7 cellular contexts compared by ENCODE assay signal in the genomic region with DNA sequence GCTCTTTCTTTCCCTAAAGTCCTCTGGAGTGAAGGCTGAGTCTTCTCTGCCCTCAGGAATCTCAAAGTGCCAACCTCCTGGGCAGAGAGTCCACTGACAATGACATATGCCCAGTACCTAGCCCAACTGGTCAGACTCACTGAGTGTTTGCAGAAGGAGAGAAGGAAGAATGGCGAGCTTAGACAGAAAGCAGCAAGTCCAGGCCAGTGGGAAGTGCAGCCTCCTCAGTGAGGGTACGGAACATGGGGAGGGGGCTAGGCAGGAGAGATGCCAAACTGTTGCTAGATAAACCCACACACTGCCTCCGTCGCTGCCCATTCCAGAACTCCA. TPM values are rescaled to one million over a fixed set of nuclear protein-coding genes. Genes with fewer than 3 reads are reported as not detected.
DNase-seq lines count a peak whose midpoint lies in the region; ATAC-seq and TF ChIP-seq lines count a peak whose summit lies in the region.

No MANE protein-coding gene starts in this region.

- H3K4me3 ChIP-seq in HEK293 (ENCODE audit: low read depth, low read length) (peak overlapping the region; percentile 71), iPS-11a (ENCODE audit: low read depth, low read length) (peak overlapping the region; percentile 91)

- H3K36me3 ChIP-seq in HEK293 (ENCODE audit: control insufficient read depth in 2 of 2, insufficient read depth in 1 of 2, low read length in 2 of 2): peaks cover 33 to 37% of the 10 kb centered on the region in 2 experiments

- POLR2A ChIA-PET in HEK293 (lab: Yijun Ruan, JAX): interaction anchor here (0.8 to 3.7 kb wide), 5 partner anchors 22 to 323 kb away, joined by 3 to 23 read pairs (median 11); partner anchors contain the start of genes SRP68 and ZACN
- POLR2A ChIA-PET in WTC11 (lab: Charles Lee): interaction anchor here (1.0 kb wide), 1 partner anchor 27 kb away, joined by 3 read pairs; no protein-coding TSS in a partner anchor

- H3K4me1 Mint-ChIP-seq in WTC11: peaks cover 28% of the 10 kb centered on the region
- peaks cover 12 to 18% of the 10 kb centered on the region in 2 donors for H3K4me1 Mint-ChIP-seq in stimulated activated naive B cell treated with anti-CD40 and anti-IgM and Interleukin-4, amounts not matched to agents 10 μg/mL and 1 μg/mL and 100 μg/mL, for 72 hours

- H3K9me3 Mint-ChIP-seq in WTC11: no peaks in the 10 kb centered on the region
- H3K9me3 Mint-ChIP-seq in stimulated activated naive B cell treated with anti-CD40 and anti-IgM and Interleukin-4, amounts not matched to agents 10 μg/mL and 1 μg/mL and 100 μg/mL, for 72 hours: no peaks in the 10 kb centered on the region

- peak overlapping the region; percentile 88 for H3K4me3 Mint-ChIP-seq in WTC11
- H3K4me3 Mint-ChIP-seq in stimulated activated naive B cell treated with anti-CD40 and anti-IgM and Interleukin-4, amounts not matched to agents 10 μg/mL and 1 μg/mL and 100 μg/mL, for 72 hours: peak overlapping the region; percentile 93 to 99

- no peaks in the 10 kb centered on the region; the same call in 1 of the 2 replicates for H3K27me3 Mint-ChIP-seq in WTC11 (ENCODE audit: low read depth)
- no peaks in the 10 kb centered on the region for H3K27me3 Mint-ChIP-seq in stimulated activated naive B cell treated with anti-CD40 and anti-IgM and Interleukin-4, amounts not matched to agents 10 μg/mL and 1 μg/mL and 100 μg/mL, for 72 hours

- H3K4me1 ChIP-seq in HEK293 (ENCODE audit: control insufficient read depth, insufficient read depth, low read length): 0 out of 2 replicates have a peak, but pooled peaks cover 4% of the 10 kb centered on the region

- peak overlapping the region; percentile 62; the same call in 1 of the 2 replicates for H3K27ac Mint-ChIP-seq in WTC11
- H3K27ac Mint-ChIP-seq in stimulated activated naive B cell treated with anti-CD40 and anti-IgM and Interleukin-4, amounts not matched to agents 10 μg/mL and 1 μg/mL and 100 μg/mL, for 72 hours: peak overlapping the region; percentile 96

- no peak for ATAC-seq in WTC11
- ATAC-seq in stimulated activated naive B cell treated with anti-CD40 and anti-IgM and Interleukin-4, amounts not matched to agents 10 μg/mL and 1 μg/mL and 100 μg/mL, for 72 hours (replicated peaks): no peak
- no peak for ATAC-seq in HG02798 (IDR thresholded peaks at IDR 0.05; ENCODE audit: poor library complexity, unreplicated experiment)

- DNase-seq in WTC11 (ENCODE audit: low spot score): no peak
- no peak for DNase-seq in stimulated activated naive B cell treated with anti-CD40 and anti-IgM and Interleukin-4, amounts not matched to agents 10 μg/mL and 1 μg/mL and 100 μg/mL, for 72 hours
- DNase-seq in NCI-H2029 treated with DMSO at 0.1 percent for 48 hours (lab: John Stamatoyannopoulos, UW): no peak
- DNase-seq in NCI-H2081 treated with DMSO at 0.1 percent for 48 hours (lab: John Stamatoyannopoulos, UW): no peak

- peaks cover 33% of the 10 kb centered on the region for H3K36me3 Mint-ChIP-seq in WTC11
- H3K36me3 Mint-ChIP-seq in stimulated activated naive B cell treated with anti-CD40 and anti-IgM and Interleukin-4, amounts not matched to agents 10 μg/mL and 1 μg/mL and 100 μg/mL, for 72 hours: peaks cover 19 to 21% of the 10 kb centered on the region in 2 donors

- TF ChIP-seq CTCF in HEK293 (tag by site-specific recombination; IDR thresholded peaks at IDR 0.05) (no peak), WTC11 (IDR thresholded peaks at IDR 0.05) (no peak)

- CTCF ChIA-PET in HEK293 (lab: Yijun Ruan, JAX): interaction anchor here (0.7 to 2.4 kb wide), 4 partner anchors 18 to 198 kb away, joined by 3 to 19 read pairs (median 12); no protein-coding TSS in a partner anchor
- CTCF ChIA-PET in WTC11 (lab: Charles Lee): interaction anchor here (0.7 to 3.0 kb wide), 7 partner anchors 22 to 176 kb away, joined by 3 to 19 read pairs (median 3); no protein-coding TSS in a partner anchor

- peak overlapping the region; percentile 83 for H3K27ac ChIP-seq in HEK293 (ENCODE audit: extremely low read depth, low read depth, low read length)

- no peaks in the 10 kb centered on the region for H3K9me3 ChIP-seq in HEK293 (ENCODE audit: control insufficient read depth, insufficient read depth, low read depth, low read length)

TF ChIP-seq in HEK293, 187 proteins besides CTCF, POLR2A, EP300 and RAD21 (continues in another document):
- TF ChIP-seq TCF7L2 (IDR thresholded peaks at IDR 0.05; ENCODE audit: borderline replicate concordance, low read depth, low read length): no peak
- no peak for TF ChIP-seq KLF16 (tag by site-specific recombination; IDR thresholded peaks at IDR 0.05)
- no peak for TF ChIP-seq MEIS1 (CRISPR knock-in tag; IDR thresholded peaks at IDR 0.05; ENCODE audit: borderline replicate concordance)
- no peak for TF ChIP-seq ZBTB48 (tag by site-specific recombination; IDR thresholded peaks at IDR 0.05)
- TF ChIP-seq ZNF426 (tag by site-specific recombination; IDR thresholded peaks at IDR 0.05): no peak
- TF ChIP-seq ELK4 (IDR thresholded peaks at IDR 0.05; ENCODE audit: borderline replicate concordance, low read depth, low read length): no peak
- no peak for TF ChIP-seq ZBTB8A (tag by site-specific recombination; IDR thresholded peaks at IDR 0.05)
- no peak for TF ChIP-seq ZNF776 (tag by site-specific recombination; IDR thresholded peaks at IDR 0.05; ENCODE audit: borderline replicate concordance)
- TF ChIP-seq RBAK (tag by site-specific recombination; IDR thresholded peaks at IDR 0.05): no peak
- no peak for TF ChIP-seq ZNF521 (tag by site-specific recombination; IDR thresholded peaks at IDR 0.05)
- TF ChIP-seq ZSCAN30 (tag by site-specific recombination; IDR thresholded peaks at IDR 0.05): no peak
- TF ChIP-seq ZNF701 (tag by site-specific recombination; IDR thresholded peaks at IDR 0.05): no peak
- no peak for TF ChIP-seq ZNF366 (tag by site-specific recombination; conservative IDR thresholded peaks at IDR 0.05)
- no peak for TF ChIP-seq KLF17 (tag by site-specific recombination; IDR thresholded peaks at IDR 0.05)

TF ChIP-seq in WTC11, 78 proteins besides CTCF, POLR2A, EP300 and RAD21:
- no peak for TF ChIP-seq NFYB (CRISPR knock-in tag; conservative IDR thresholded peaks at IDR 0.05; ENCODE audit: low read depth)
- no peak for TF ChIP-seq AR (CRISPR knock-in tag; IDR thresholded peaks at IDR 0.05)
- TF ChIP-seq ZBTB43 (CRISPR knock-in tag; IDR thresholded peaks at IDR 0.05): 0 out of 2 replicates have a peak, but pooled peaks have one; percentile 23
- TF ChIP-seq, protein P1, sequence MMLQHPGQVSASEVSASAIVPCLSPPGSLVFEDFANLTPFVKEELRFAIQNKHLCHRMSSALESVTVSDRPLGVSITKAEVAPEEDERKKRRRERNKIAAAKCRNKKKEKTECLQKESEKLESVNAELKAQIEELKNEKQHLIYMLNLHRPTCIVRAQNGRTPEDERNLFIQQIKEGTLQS (CRISPR knock-in tag; conservative IDR thresholded peaks at IDR 0.05): 0 out of 2 replicates have a peak, but pooled peaks have one; percentile 30

RNA-seq across cellular contexts. Expression of gene EXOC7, which starts 0.7 kb away (rescaled TPM):
- total RNA-seq in WTC11 (2021): 90.0 to 126 TPM (median 96.2 TPM) in 3 replicates

RNA-seq across cellular contexts. Expression of gene ZACN, which starts 23.9 kb away (rescaled TPM):
- 0.07 to 0.28 TPM (median 0.11 TPM) in 3 replicates for total RNA-seq in WTC11 (2021)

RNA-seq across cellular contexts. Expression of gene GALR2, which starts 28.3 kb away (rescaled TPM):
- total RNA-seq in WTC11 (2021): 1.7 to 2.9 TPM (median 2.0 TPM) in 3 replicates

RNA-seq across cellular contexts. Expression of gene SRP68, which starts 30.6 kb away (rescaled TPM):
- 80.5 to 90.7 TPM (median 82.0 TPM) in 3 replicates for total RNA-seq in WTC11 (2021)

RNA-seq across cellular contexts. Expression of gene FOXJ1, which starts 38.1 kb away (rescaled TPM):
- total RNA-seq in WTC11 (2021): 6.2 to 11.8 TPM (median 6.8 TPM) in 3 replicates
